Comparison of ENCODE assay signal across 18 cellular contexts in the genomic region with DNA sequence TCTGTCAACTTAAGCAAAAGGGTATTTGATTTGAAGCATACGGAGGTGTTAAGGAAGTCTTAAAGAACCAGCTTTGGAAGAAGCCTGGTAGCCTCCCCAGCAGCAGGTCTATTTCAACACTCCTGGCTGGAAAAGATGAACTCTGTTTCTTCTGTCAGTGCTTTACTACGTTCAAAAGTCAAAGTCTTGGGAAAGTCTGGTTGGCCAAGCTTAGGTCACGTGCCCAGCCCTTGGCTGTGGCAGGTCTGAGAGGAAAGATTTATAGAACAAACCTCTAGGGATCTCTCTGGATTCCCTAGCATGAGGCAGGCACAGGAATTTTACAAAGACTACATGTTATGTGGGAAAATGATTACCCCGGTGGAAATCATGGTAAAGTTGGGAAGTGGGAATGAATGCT. TPM values are rescaled to one million over a fixed set of nuclear protein-coding genes. Genes with fewer than 3 reads are reported as not detected.
DNase-seq lines count a peak whose midpoint lies in the region; ATAC-seq and TF ChIP-seq lines count a peak whose summit lies in the region.
"Had no signal": no experiment of that assay in that cellular context is flagged by ENCODE, and none has a peak within 500 bp of the region (broad histone marks: within the 10 kb centered on the region; RNA-seq: fewer than 3 reads in every experiment).

No MANE protein-coding gene starts in this region.

- no peaks in the 10 kb centered on the region for H3K36me3 ChIP-seq in adipocyte (ENCODE audit: control insufficient read depth, insufficient read depth, low read length, severe bottlenecking)
- H3K36me3 ChIP-seq in neural progenitor cell, result no peaks in the 10 kb centered on the region
- no peaks in the 10 kb centered on the region for H3K36me3 ChIP-seq in upper lobe of right lung
- H3K36me3 ChIP-seq in SJCRH30, result no peaks in the 10 kb centered on the region
- H3K36me3 ChIP-seq: SJSA1 had no signal

- H3K4me3 ChIP-seq in adipocyte (ENCODE audit: low read length), result peak overlapping the region; percentile 47
- H3K4me3 ChIP-seq in fibroblast of the aortic adventitia (ENCODE audit: low read depth, low read length), result no peak overlapping the region
- H3K4me3 ChIP-seq in neural progenitor cell, result no peak overlapping the region
- H3K4me3 ChIP-seq in upper lobe of right lung, result no peak overlapping the region
- H3K4me3 ChIP-seq in SJCRH30, result no peak overlapping the region
- H3K4me3 ChIP-seq: SJSA1 had no signal

- H3K9me3 ChIP-seq in adipocyte (ENCODE audit: control insufficient read depth, low read length) (no peaks in the 10 kb centered on the region), neural progenitor cell (ENCODE audit: low read depth) (no peaks in the 10 kb centered on the region), upper lobe of right lung (no peaks in the 10 kb centered on the region), SJCRH30 (replicated peaks) (no peaks in the 10 kb centered on the region)
- H3K9me3 ChIP-seq: SJSA1 had no signal

- H3K4me1 Mint-ChIP-seq in neural progenitor cell, result peaks cover 16% of the 10 kb centered on the region
- H3K4me1 Mint-ChIP-seq in activated T-cell treated with anti-CD3 and anti-CD28 coated beads, Interleukin-2, amount 50 U/mL, for 24 hours (ENCODE audit: low read depth), result no peaks in the 10 kb centered on the region
- peaks cover 6% of the 10 kb centered on the region; the same call in 1 of the 2 replicates for H3K4me1 Mint-ChIP-seq in WTC11

- H4K20me1 ChIP-seq in neural progenitor cell (ENCODE audit: low read depth), result no peaks in the 10 kb centered on the region

- POLR2A ChIA-PET in WTC11 (lab: Charles Lee), result no interaction called here

- TF ChIP-seq CTCF in fibroblast of the aortic adventitia (IDR thresholded peaks at IDR 0.05; ENCODE audit: insufficient read depth, low read length) (no peak), neural progenitor cell (IDR thresholded peaks at IDR 0.05) (no peak), upper lobe of right lung (IDR thresholded peaks at IDR 0.05) (no peak), WTC11 (IDR thresholded peaks at IDR 0.05) (no peak)

- CTCF ChIA-PET in WTC11 (lab: Charles Lee), result interaction anchor here (2.6 kb wide), 1 partner anchor 144 kb away, joined by 11 read pairs; no protein-coding TSS in a partner anchor

- H3K36me3 Mint-ChIP-seq in neural progenitor cell, result no peaks in the 10 kb centered on the region
- no peaks in the 10 kb centered on the region for H3K36me3 Mint-ChIP-seq in activated T-cell treated with anti-CD3 and anti-CD28 coated beads, Interleukin-2, amount 50 U/mL, for 24 hours (ENCODE audit: low read depth)
- H3K36me3 Mint-ChIP-seq in WTC11, result no peaks in the 10 kb centered on the region
- H3K36me3 Mint-ChIP-seq: activated CD4-positive, alpha-beta memory T cell treated with anti-CD3 and anti-CD28 coated beads for 36 hours had no signal

- DNase-seq in adipocyte (ENCODE audit: low read depth) (no peak), fibroblast of the aortic adventitia (ENCODE audit: low read depth) (peak; percentile 89), neural progenitor cell (ENCODE audit: low spot score) (no peak), upper lobe of right lung (no peak), WTC11 (ENCODE audit: low spot score) (no peak), SJCRH30 (no peak)
- DNase-seq in activated T-cell treated with anti-CD3 and anti-CD28 coated beads, Interleukin-2, amount 50 U/mL, for 24 hours, result no peak
- DNase-seq: activated CD4-positive, alpha-beta memory T cell treated with anti-CD3 and anti-CD28 coated beads for 36 hours; DMS79; GOT3; head of caudate nucleus; kidney glomerular epithelial cell; NCI-H1092 treated with DMSO at 0.1 percent for 48 hours; NCI-H2171; stimulated activated CD4-positive, alpha-beta T cell treated with anti-CD3 and anti-CD28 coated beads, Interleukin-4, amount 100 ng/mL, for 4 hours had no signal

- H3K27me3 Mint-ChIP-seq in neural progenitor cell (ENCODE audit: insufficient read depth, low read depth) (peaks cover 15% of the 10 kb centered on the region), WTC11 (ENCODE audit: low read depth) (peaks cover 18% of the 10 kb centered on the region)
- H3K27me3 Mint-ChIP-seq in activated T-cell treated with anti-CD3 and anti-CD28 coated beads, Interleukin-2, amount 50 U/mL, for 24 hours, result peaks cover 3% of the 10 kb centered on the region

- no peak overlapping the region for H3K4me3 Mint-ChIP-seq in neural progenitor cell
- H3K4me3 Mint-ChIP-seq in activated T-cell treated with anti-CD3 and anti-CD28 coated beads, Interleukin-2, amount 50 U/mL, for 24 hours, result no peak overlapping the region
- no peak overlapping the region for H3K4me3 Mint-ChIP-seq in WTC11
- H3K4me3 Mint-ChIP-seq: activated CD4-positive, alpha-beta memory T cell treated with anti-CD3 and anti-CD28 coated beads for 36 hours; activated T-helper 1 cell treated with anti-CD3 and anti-CD28 coated beads, Interleukin-12 subunit alpha, Interleukin-12 subunit beta, Interleukin-2, Interleukin-4 antibody, amounts not matched to agents 30 ng/mL and 10 ng/mL and 1 ng/mL, durations not matched to agents 14 hours and 24 hours and 36 hours had no signal

- H2AFZ ChIP-seq in neural progenitor cell (replicated peaks), result no peak overlapping the region

- H3K4me1 ChIP-seq in adipocyte (ENCODE audit: control insufficient read depth, insufficient read depth, low read length), result peaks cover 13% of the 10 kb centered on the region
- peaks cover 10% of the 10 kb centered on the region for H3K4me1 ChIP-seq in neural progenitor cell
- no peaks in the 10 kb centered on the region for H3K4me1 ChIP-seq in upper lobe of right lung
- no peaks in the 10 kb centered on the region for H3K4me1 ChIP-seq in SJCRH30
- H3K4me1 ChIP-seq: SJSA1 had no signal

- no peaks in the 10 kb centered on the region for H3K9me3 Mint-ChIP-seq in neural progenitor cell
- no peaks in the 10 kb centered on the region for H3K9me3 Mint-ChIP-seq in activated T-cell treated with anti-CD3 and anti-CD28 coated beads, Interleukin-2, amount 50 U/mL, for 24 hours
- no peaks in the 10 kb centered on the region for H3K9me3 Mint-ChIP-seq in WTC11
- H3K9me3 Mint-ChIP-seq: activated CD4-positive, alpha-beta memory T cell treated with anti-CD3 and anti-CD28 coated beads for 36 hours; activated T-helper 1 cell treated with anti-CD3 and anti-CD28 coated beads, Interleukin-12 subunit alpha, Interleukin-12 subunit beta, Interleukin-2, Interleukin-4 antibody, amounts not matched to agents 30 ng/mL and 10 ng/mL and 1 ng/mL, durations not matched to agents 14 hours and 24 hours and 36 hours had no signal

- H3K27me3 ChIP-seq in adipocyte (replicated peaks; ENCODE audit: control insufficient read depth, insufficient read depth, low read length) (no peaks in the 10 kb centered on the region), neural progenitor cell (peaks cover 7% of the 10 kb centered on the region), upper lobe of right lung (no peaks in the 10 kb centered on the region), SJCRH30 (no peaks in the 10 kb centered on the region)
- H3K27me3 ChIP-seq: SJSA1 had no signal

- ATAC-seq in upper lobe of right lung (peak; percentile 81), WTC11 (no peak)

- H3K79me2 ChIP-seq in neural progenitor cell (ENCODE audit: low read depth), result no peaks in the 10 kb centered on the region

- H3K27ac Mint-ChIP-seq in neural progenitor cell (peak overlapping the region; percentile 79), WTC11 (no peak overlapping the region)
- H3K27ac Mint-ChIP-seq in activated T-cell treated with anti-CD3 and anti-CD28 coated beads, Interleukin-2, amount 50 U/mL, for 24 hours, result no peak overlapping the region
- H3K27ac Mint-ChIP-seq: activated CD4-positive, alpha-beta memory T cell treated with anti-CD3 and anti-CD28 coated beads for 36 hours; activated T-helper 1 cell treated with anti-CD3 and anti-CD28 coated beads, Interleukin-12 subunit alpha, Interleukin-12 subunit beta, Interleukin-2, Interleukin-4 antibody, amounts not matched to agents 30 ng/mL and 10 ng/mL and 1 ng/mL, durations not matched to agents 14 hours and 24 hours and 36 hours had no signal

- H3K27ac ChIP-seq in neural progenitor cell (no peak overlapping the region), upper lobe of right lung (no peak overlapping the region), SJCRH30 (no peak overlapping the region)
- H3K27ac ChIP-seq: C4-2B, SJSA1 had no signal

- H3F3A ChIP-seq in neural progenitor cell (ENCODE audit: low read depth), result peaks cover 17% of the 10 kb centered on the region

- peak overlapping the region; percentile 31 for H3K9ac ChIP-seq in adipocyte (ENCODE audit: low read length)
- H3K9ac ChIP-seq in neural progenitor cell, result no peak overlapping the region

- no peak overlapping the region for H3K4me2 ChIP-seq in neural progenitor cell

- intact Hi-C loops in upper lobe of right lung (cut with DNase I), result no loop called here

TF ChIP-seq in WTC11, 78 proteins besides CTCF, POLR2A, EP300 and RAD21 (continues in another document):
- TF ChIP-seq RORB (CRISPR knock-in tag; IDR thresholded peaks at IDR 0.05), result no peak
- TF ChIP-seq RELA (CRISPR knock-in tag; IDR thresholded peaks at IDR 0.05; ENCODE audit: borderline replicate concordance), result no peak
- TF ChIP-seq, protein P1, sequence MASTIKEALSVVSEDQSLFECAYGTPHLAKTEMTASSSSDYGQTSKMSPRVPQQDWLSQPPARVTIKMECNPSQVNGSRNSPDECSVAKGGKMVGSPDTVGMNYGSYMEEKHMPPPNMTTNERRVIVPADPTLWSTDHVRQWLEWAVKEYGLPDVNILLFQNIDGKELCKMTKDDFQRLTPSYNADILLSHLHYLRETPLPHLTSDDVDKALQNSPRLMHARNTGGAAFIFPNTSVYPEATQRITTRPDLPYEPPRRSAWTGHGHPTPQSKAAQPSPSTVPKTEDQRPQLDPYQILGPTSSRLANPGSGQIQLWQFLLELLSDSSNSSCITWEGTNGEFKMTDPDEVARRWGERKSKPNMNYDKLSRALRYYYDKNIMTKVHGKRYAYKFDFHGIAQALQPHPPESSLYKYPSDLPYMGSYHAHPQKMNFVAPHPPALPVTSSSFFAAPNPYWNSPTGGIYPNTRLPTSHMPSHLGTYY (CRISPR knock-in tag; IDR thresholded peaks at IDR 0.05), result no peak
- no peak for TF ChIP-seq ZNF219 (CRISPR knock-in tag; IDR thresholded peaks at IDR 0.05; ENCODE audit: borderline replicate concordance)
- TF ChIP-seq TP53 (CRISPR knock-in tag; IDR thresholded peaks at IDR 0.05), result no peak
- TF ChIP-seq KAT7 (CRISPR knock-in tag; IDR thresholded peaks at IDR 0.05; ENCODE audit: borderline replicate concordance), result no peak

RNA-seq across cellular contexts. Expression of a gene that starts 8.6 kb away (rescaled TPM):
- total RNA-seq in fibroblast of the aortic adventitia (ENCODE audit: low replicate concordance), result 32.1 and 45.0 TPM in 2 replicates
- 20.2 and 20.3 TPM in 2 replicates for total RNA-seq in neural progenitor cell (ENCODE audit: low replicate concordance)
- 26.9 TPM for total RNA-seq in upper lobe of right lung
- 7.1 to 9.6 TPM (median 8.0 TPM) in 3 replicates for total RNA-seq in WTC11 (2021)
- 19.9 and 25.0 TPM in 2 replicates for total RNA-seq in SJCRH30 (2014; rRNA removed; shearing (Covaris generic))

RNA-seq across cellular contexts. Expression of a gene that starts 39.4 kb away (rescaled TPM):
- 10.4 and 16.6 TPM in 2 replicates for total RNA-seq in fibroblast of the aortic adventitia (ENCODE audit: low replicate concordance)
- 16.8 and 24.8 TPM in 2 replicates for total RNA-seq in neural progenitor cell (ENCODE audit: low replicate concordance)
- total RNA-seq in upper lobe of right lung, result 11.5 TPM
- 9.5 to 11.4 TPM (median 10.4 TPM) in 3 replicates for total RNA-seq in WTC11 (2021)
- 12.1 and 13.1 TPM in 2 replicates for total RNA-seq in SJCRH30 (2014; rRNA removed; shearing (Covaris generic))
